15 cellular contexts compared by ENCODE assay signal in the genomic region with DNA sequence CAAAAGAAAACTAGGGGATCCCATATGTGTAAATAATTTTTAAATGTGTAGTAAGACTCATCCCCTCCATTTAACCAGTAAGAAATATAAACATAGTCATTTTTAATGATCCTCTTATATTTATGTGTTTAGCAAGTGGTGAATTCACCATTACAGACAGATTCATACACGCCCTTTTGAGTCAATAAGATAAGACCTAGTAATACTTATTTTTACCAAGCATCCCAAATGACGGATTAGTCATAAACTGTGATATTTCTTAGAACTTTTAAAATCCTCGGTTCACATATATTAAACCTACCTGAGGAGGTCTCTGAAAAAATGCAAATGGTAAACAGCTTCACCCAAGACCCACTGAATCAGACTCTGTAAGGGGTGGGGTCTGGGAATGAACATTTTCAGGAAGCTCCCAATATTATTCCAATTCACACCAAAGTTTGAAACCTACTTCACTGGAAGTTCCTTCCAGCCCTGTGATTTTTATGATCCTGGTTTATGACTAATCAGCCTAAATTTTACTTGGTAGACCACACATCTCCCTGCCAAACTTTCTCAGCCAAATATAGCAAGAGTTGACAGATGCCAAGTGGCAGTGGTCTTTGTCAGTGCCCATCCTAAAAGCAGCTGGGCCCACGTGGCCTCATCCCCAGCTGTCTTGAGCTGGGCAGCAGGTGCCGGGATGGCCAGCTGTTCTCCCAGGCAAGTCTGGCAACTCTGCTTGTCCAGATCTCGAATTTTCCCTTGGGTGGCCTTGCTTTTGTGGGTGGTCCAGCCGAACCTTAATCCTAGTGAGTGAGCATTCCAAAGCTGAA.
DNase-seq lines count a peak whose midpoint lies in the region; ATAC-seq, FAIRE-seq and TF ChIP-seq lines count a peak whose summit lies in the region.
"Had no signal": no experiment of that assay in that cellular context is flagged by ENCODE, and none has a peak within 500 bp of the region (broad histone marks: within the 10 kb centered on the region; RNA-seq: fewer than 3 reads in every experiment).

No MANE protein-coding gene starts in this region.

- no peak overlapping the region for H3K9ac ChIP-seq in kidney (ENCODE audit: low read length in 2 of 2)

- no peaks in the 10 kb centered on the region for H3K9me3 ChIP-seq in upper lobe of right lung
- no peaks in the 10 kb centered on the region for H3K9me3 ChIP-seq in kidney (ENCODE audit: control insufficient read depth in 1 of 2, low read length in 2 of 2)
- no peaks in the 10 kb centered on the region for H3K9me3 ChIP-seq in right lobe of liver
- H3K9me3 ChIP-seq: Peyer's patch, tibial artery had no signal

- H3K36me3 ChIP-seq in upper lobe of right lung (no peaks in the 10 kb centered on the region), kidney (ENCODE audit: control insufficient read depth in 1 of 2, insufficient read depth in 2 of 2, low read length in 2 of 2) (no peaks in the 10 kb centered on the region), right lobe of liver (no peaks in the 10 kb centered on the region)
- H3K36me3 ChIP-seq: Peyer's patch, tibial artery had no signal

- TF ChIP-seq CTCF in AG09309 (IDR thresholded peaks at IDR 0.05; ENCODE audit: control insufficient read depth, insufficient read depth, low read depth, low read length, missing control alignments) (no peak), upper lobe of right lung (IDR thresholded peaks at IDR 0.05) (no peak), kidney (IDR thresholded peaks at IDR 0.05; ENCODE audit: borderline replicate concordance, extremely low read depth, insufficient read depth) (no peak), right lobe of liver (IDR thresholded peaks at IDR 0.05) (no peak)

- H3K4me1 ChIP-seq in upper lobe of right lung (no peaks in the 10 kb centered on the region), kidney (ENCODE audit: control insufficient read depth in 1 of 2, insufficient read depth in 1 of 2, low read depth in 1 of 2, low read length in 2 of 2) (no peaks in the 10 kb centered on the region), right lobe of liver (no peaks in the 10 kb centered on the region)
- H3K4me1 ChIP-seq: Peyer's patch, tibial artery had no signal

- DNase-seq in AG09309 (ENCODE audit: low read depth) (peak; percentile 59), HCEC 1CT (peak; percentile 87), astrocyte of the hippocampus (ENCODE audit: low read depth, low spot score) (peak; percentile 47), myocyte (ENCODE audit: low read depth) (peak; percentile 100), upper lobe of right lung (no peak), erythroblast (lab: John Stamatoyannopoulos, UW) (no peak), kidney (no peak), right lobe of liver (no peak)
- DNase-seq: activated T-cell treated with anti-CD3 and anti-CD28 coated beads, Interleukin-2, amount 50 U/mL, for 24 hours; KBM-7; NCI-H1436 treated with DMSO at 0.1 percent for 48 hours; Peyer's patch; T-helper 2 cell; tibial artery had no signal

- H3K4me3 ChIP-seq in AG09309 (ENCODE audit: control insufficient read depth, low read depth, low read length) (no peak overlapping the region), upper lobe of right lung (no peak overlapping the region), kidney (ENCODE audit: low read length in 2 of 2) (no peak overlapping the region), right lobe of liver (no peak overlapping the region)
- H3K4me3 ChIP-seq: Peyer's patch, tibial artery had no signal

- H3K27me3 ChIP-seq in upper lobe of right lung (no peaks in the 10 kb centered on the region), right lobe of liver (no peaks in the 10 kb centered on the region)
- H3K27me3 ChIP-seq: Peyer's patch, tibial artery had no signal

- WGBS in right lobe of liver (ENCODE audit: insufficient coverage, low coverage, low lambda C conversion rate, missing lambda C conversion rate) = 55% methylated on average over 7 of the region's 7 CpGs

- H3K27ac ChIP-seq in upper lobe of right lung (no peak overlapping the region), kidney (ENCODE audit: low read depth in 2 of 2, low read length in 2 of 2) (no peak overlapping the region), right lobe of liver (no peak overlapping the region)
- H3K27ac ChIP-seq: C4-2B, Peyer's patch, tibial artery had no signal

- ATAC-seq in upper lobe of right lung (no peak), right lobe of liver (no peak)

- TF ChIP-seq POLR2A in erythroblast (IDR thresholded peaks at IDR 0.05; ENCODE audit: low read length) = no peak
- TF ChIP-seq POLR2A in right lobe of liver (IDR thresholded peaks at IDR 0.05) = no peak

- no peak for FAIRE-seq in kidney (lab: Jason Lieb, UNC)

- intact Hi-C loops in upper lobe of right lung (cut with DNase I) = no loop called here
- intact Hi-C loops in kidney (cut with DNase I) = no loop called here
- intact Hi-C loops in right lobe of liver (cut with DNase I) = no loop called here

Comparison
In these comparisons a context has a peak if more than half of its experiments do, and no peak if none do; other contexts are left out.
1. DNase-seq: peak in AG09309 (single experiment), HCEC 1CT (single experiment), astrocyte of the hippocampus (single experiment) and myocyte (single experiment); none in upper lobe of right lung (single experiment), erythroblast (0 of 2), kidney (single experiment) and right lobe of liver (0 of 3).